11 cellular contexts compared by ENCODE assay signal in genomic region chr4:169116270-169116901, GRCh38.
A peak's percentile ranks its signal among the peaks of the same experiment; 100 is the strongest.
DNase-seq lines count a peak whose midpoint lies in the region; ATAC-seq and TF ChIP-seq lines count a peak whose summit lies in the region.
"Had no signal": no experiment of that assay in that cellular context is flagged by ENCODE, and none has a peak within 500 bp of the region (broad histone marks: within the 10 kb centered on the region; RNA-seq: fewer than 3 reads in every experiment).

No MANE protein-coding gene starts in this region.

- DNase-seq in Caco-2 (no peak), foreskin keratinocyte (peak; percentile 72 to 79), putamen (ENCODE audit: low spot score) (peak; percentile 71), endothelial cell (ENCODE audit: low spot score) (no peak), NCI-H1436 (lab: John Stamatoyannopoulos, UW) (no peak), NCI-H446 treated with DMSO at 0.1 percent for 48 hours (lab: John Stamatoyannopoulos, UW) (no peak)
- DNase-seq in activated CD8-positive, alpha-beta memory T cell treated with anti-CD3 and anti-CD28 coated beads, Interleukin-2, amount 50 U/mL, for 4 hours: no peak
- DNase-seq: H9; nephron progenitor cell; stimulated activated naive CD4-positive, alpha-beta T cell had no signal

- peak overlapping the region; percentile 96 for H3K27ac ChIP-seq in VCaP
- H3K27ac ChIP-seq in foreskin keratinocyte: peak overlapping the region; percentile 92

- H3K27me3 ChIP-seq in Caco-2 (replicated peaks; ENCODE audit: control insufficient read depth, insufficient read depth, low read length) (no peaks in the 10 kb centered on the region), foreskin keratinocyte (no peaks in the 10 kb centered on the region)

- H3K4me1 ChIP-seq in Caco-2 (peaks cover 7% of the 10 kb centered on the region; the same call in 1 of the 2 replicates), foreskin keratinocyte (peaks cover 32% of the 10 kb centered on the region)

- POLR2A ChIA-PET in Caco-2 (lab: Charles Lee): no interaction called here

- H3K9me3 Mint-ChIP-seq in Caco-2 (ENCODE audit: unreplicated experiment): no peaks in the 10 kb centered on the region
- H3K9me3 Mint-ChIP-seq in endothelial cell (ENCODE audit: unreplicated experiment): no peaks in the 10 kb centered on the region
- H3K9me3 Mint-ChIP-seq: H9, nephron progenitor cell had no signal

- CTCF ChIA-PET in Caco-2 (lab: Charles Lee): interaction anchor here (1.0 to 1.5 kb wide), 3 partner anchors 92 to 369 kb away, joined by 4 to 6 read pairs (median 4); partner anchors contain the start of gene CBR4

- peaks cover 3% of the 10 kb centered on the region; the same call in 1 of the 2 replicates for H3K36me3 ChIP-seq in Caco-2 (ENCODE audit: control insufficient read depth, insufficient read depth, low read length)

- intact Hi-C loops in Caco-2 (cut with micrococcal nuclease; ENCODE audit: unreplicated experiment): loop anchor here (5.0 kb wide), 3 partner anchors 94 to 371 kb away; no protein-coding TSS in a partner anchor

- TF ChIP-seq CTCF in Caco-2 (IDR thresholded peaks at IDR 0.05; ENCODE audit: insufficient read depth in 1 of 2, low read depth in 1 of 2, low read length in 1 of 2, severe bottlenecking in 1 of 2, unreplicated experiment in 1 of 2) (no peak), VCaP (conservative IDR thresholded peaks at IDR 0.05) (no peak), foreskin keratinocyte (conservative IDR thresholded peaks at IDR 0.05) (no peak), endothelial cell (IDR thresholded peaks at IDR 0.05; ENCODE audit: unreplicated experiment) (no peak)

- H3K27me3 Mint-ChIP-seq in Caco-2 (ENCODE audit: insufficient read depth, unreplicated experiment) (no peaks in the 10 kb centered on the region), endothelial cell (ENCODE audit: unreplicated experiment) (peaks cover 3% of the 10 kb centered on the region)

- no peak overlapping the region for H3K4me3 ChIP-seq in Caco-2 (ENCODE audit: low read depth, low read length)

- H3K27ac Mint-ChIP-seq in Caco-2 (ENCODE audit: unreplicated experiment): peak overlapping the region; percentile 37
- H3K27ac Mint-ChIP-seq in endothelial cell (ENCODE audit: unreplicated experiment): no peak overlapping the region

- H3K36me3 Mint-ChIP-seq in Caco-2 (ENCODE audit: insufficient read depth, unreplicated experiment) (peaks cover 54% of the 10 kb centered on the region), endothelial cell (ENCODE audit: low read depth, unreplicated experiment) (peaks cover 34% of the 10 kb centered on the region)

- no peaks in the 10 kb centered on the region for H3K9me3 ChIP-seq in Caco-2

- ATAC-seq in foreskin keratinocyte: peak; percentile 69

- H3K4me3 Mint-ChIP-seq in Caco-2 (ENCODE audit: unreplicated experiment): no peak overlapping the region
- H3K4me3 Mint-ChIP-seq in endothelial cell (ENCODE audit: unreplicated experiment): no peak overlapping the region
- H3K4me3 Mint-ChIP-seq: H9, nephron progenitor cell had no signal

- H3K4me1 Mint-ChIP-seq in Caco-2 (ENCODE audit: low read depth, unreplicated experiment) (peaks cover 8% of the 10 kb centered on the region), endothelial cell (ENCODE audit: unreplicated experiment) (peaks cover 6% of the 10 kb centered on the region)

- BruUV-seq in Caco-2 (replicated peaks; lab: Mats Ljungman, UMichigan): no TSS peak

Comparison
In these comparisons a context has a peak if more than half of its experiments do, and no peak if none do; other contexts are left out.
1. DNase-seq: peak in foreskin keratinocyte (2 of 2) and putamen (single experiment); none in Caco-2 (0 of 2), endothelial cell (single experiment), NCI-H1436 (single experiment), activated CD8-positive, alpha-beta memory T cell treated with anti-CD3 and anti-CD28 coated beads, Interleukin-2, amount 50 U/mL, for 4 hours (single experiment) and NCI-H446 treated with DMSO at 0.1 percent for 48 hours (single experiment).